2 cellular contexts compared by ENCODE assay signal in genomic region chr1:213519098-213519497, GRCh38.
TF ChIP-seq lines count a peak whose summit lies in the region.

No MANE protein-coding gene starts in this region.

TF ChIP-seq in HepG2, 621 proteins besides CTCF, POLR2A, EP300 and RAD21 (continued from another document):
- TF ChIP-seq ATF6 (CRISPR knock-in tag; conservative IDR thresholded peaks at IDR 0.05), result no peak

TF ChIP-seq in K562, 482 proteins besides CTCF, POLR2A, EP300 and RAD21 (continued from another document):
- TF ChIP-seq PBX2 (CRISPR knock-in tag; IDR thresholded peaks at IDR 0.05; ENCODE audit: low read depth) (no peak), PBX2 (tag; conservative IDR thresholded peaks at IDR 0.05; ENCODE audit: low read depth) (no peak), SRSF3 (IDR thresholded peaks at IDR 0.05; ENCODE audit: insufficient read depth, low read length) (no peak), CBX8 (IDR thresholded peaks at IDR 0.05; ENCODE audit: borderline replicate concordance, extremely low read depth, low read depth, low read length, poor library complexity, severe bottlenecking) (no peak), ETS2 (tag; IDR thresholded peaks at IDR 0.05; ENCODE audit: borderline replicate concordance, poor library complexity, severe bottlenecking) (no peak), HOXB6 (CRISPR knock-in tag; IDR thresholded peaks at IDR 0.05; ENCODE audit: borderline replicate concordance) (no peak)
